19 cellular contexts compared by ENCODE assay signal in genomic region chr15:65901836-65902235, GRCh38. TPM values are rescaled to one million over a fixed set of nuclear protein-coding genes. Genes with fewer than 3 reads are reported as not detected.
DNase-seq lines count a peak whose midpoint lies in the region; ATAC-seq and TF ChIP-seq lines count a peak whose summit lies in the region.
"Had no signal": no experiment of that assay in that cellular context is flagged by ENCODE, and none has a peak within 500 bp of the region (broad histone marks: within the 10 kb centered on the region; RNA-seq: fewer than 3 reads in every experiment).

No MANE protein-coding gene starts in this region.

- no peaks in the 10 kb centered on the region for H3K9me3 Mint-ChIP-seq in activated CD4-positive, alpha-beta T cell treated with anti-CD3 and anti-CD28 coated beads, Interleukin-2, amount 10 ng/mL, durations not matched to agents 24 days and 14 days
- H3K9me3 Mint-ChIP-seq: neural crest cell had no signal

- H2AFZ ChIP-seq in OCI-LY1 (ENCODE audit: low read length): no peak overlapping the region

- no peaks in the 10 kb centered on the region for H3K79me2 ChIP-seq in OCI-LY1 (ENCODE audit: insufficient read depth, low read length)

- peaks cover 48% of the 10 kb centered on the region for H3K36me3 ChIP-seq in OCI-LY1 (ENCODE audit: insufficient read depth, low read length)
- peaks cover 9 to 13% of the 10 kb centered on the region in 2 donors for H3K36me3 ChIP-seq in esophagus (ENCODE audit: control insufficient read depth in 2 of 2, insufficient read depth in 2 of 2, low read length in 1 of 2)
- H3K36me3 ChIP-seq in transverse colon: peaks cover 0 to 17% (median 2%) of the 10 kb centered on the region in 4 donors
- peaks cover 0 to 15% of the 10 kb centered on the region in 2 donors for H3K36me3 ChIP-seq in adrenal gland (replicated peaks in 1 of 2)
- H3K36me3 ChIP-seq: prostate gland had no signal

- H3K4me1 Mint-ChIP-seq in activated CD4-positive, alpha-beta T cell treated with anti-CD3 and anti-CD28 coated beads, Interleukin-2, amount 10 ng/mL, durations not matched to agents 24 days and 14 days: peaks cover 35% of the 10 kb centered on the region

- peaks cover 51% of the 10 kb centered on the region for H3K36me3 Mint-ChIP-seq in activated CD4-positive, alpha-beta T cell treated with anti-CD3 and anti-CD28 coated beads, Interleukin-2, amount 10 ng/mL, durations not matched to agents 24 days and 14 days (ENCODE audit: low read depth)

- H3K27ac ChIP-seq in OCI-LY1 (ENCODE audit: low read depth, low read length, poor library complexity, severe bottlenecking) (peak overlapping the region; percentile 65), esophagus (ENCODE audit: low read depth in 2 of 2, low read length in 1 of 2) (peak overlapping the region; percentile 53 to 70), transverse colon (peak overlapping the region; percentile 41 to 58 (median 51)), adrenal gland (no peak overlapping the region)
- H3K27ac ChIP-seq: ascending aorta, C4-2B, prostate gland, testis had no signal

- no peak overlapping the region for H3K9ac ChIP-seq in OCI-LY1 (ENCODE audit: low read length)

- TF ChIP-seq CTCF in OCI-LY1 (IDR thresholded peaks at IDR 0.05; ENCODE audit: low read length): no peak
- no peak for TF ChIP-seq CTCF in transverse colon (IDR thresholded peaks at IDR 0.05)
- TF ChIP-seq CTCF in adrenal gland (IDR thresholded peaks at IDR 0.05): no peak

- intact Hi-C loops in activated CD4-positive, alpha-beta T cell treated with anti-CD3 and anti-CD28 coated beads, Interleukin-2, amount 10 ng/mL, durations not matched to agents 24 days and 14 days (cut with micrococcal nuclease): no loop called here
- intact Hi-C loops in transverse colon (cut with DNase I; ENCODE audit: low total_unique reads): no loop called here
- intact Hi-C loops in adrenal gland (cut with DNase I): no loop called here

- peak overlapping the region; percentile 13; the same call in 1 of the 2 replicates for H3K4me2 ChIP-seq in OCI-LY1 (ENCODE audit: low read length)

- H3K27ac Mint-ChIP-seq in activated CD4-positive, alpha-beta T cell treated with anti-CD3 and anti-CD28 coated beads, Interleukin-2, amount 10 ng/mL, durations not matched to agents 24 days and 14 days: peak overlapping the region; percentile 55

- no peak for DNase-seq in activated CD4-positive, alpha-beta T cell treated with anti-CD3 and anti-CD28 coated beads, Interleukin-2, amount 10 ng/mL, durations not matched to agents 24 days and 14 days
- no peak for DNase-seq in activated CD4-positive, alpha-beta T cell treated with anti-CD3 and anti-CD28 coated beads for 48 hours
- DNase-seq in transverse colon: no peak
- DNase-seq in NCI-H345 treated with DMSO at 0.1 percent for 48 hours (lab: John Stamatoyannopoulos, UW; ENCODE audit: unreplicated experiment): no peak
- DNase-seq in adrenal gland: no peak
- DNase-seq: activated CD4-positive, alpha-beta T cell treated with anti-CD3 and anti-CD28 coated beads for 1 hour; activated CD8-positive, alpha-beta memory T cell treated with anti-CD3 and anti-CD28 coated beads, Interleukin-2, amount 50 U/mL, for 4 hours; DND-41; GOT3; NCI-H1092 treated with DMSO at 0.1 percent for 48 hours; NCI-H524 had no signal

- H3K4me3 Mint-ChIP-seq in activated CD4-positive, alpha-beta T cell treated with anti-CD3 and anti-CD28 coated beads, Interleukin-2, amount 10 ng/mL, durations not matched to agents 24 days and 14 days: peak overlapping the region; percentile 8
- H3K4me3 Mint-ChIP-seq: neural crest cell had no signal

- H3K9me3 ChIP-seq in OCI-LY1 (ENCODE audit: low read length): no peaks in the 10 kb centered on the region
- H3K9me3 ChIP-seq in esophagus (ENCODE audit: control insufficient read depth in 2 of 2, insufficient read depth in 1 of 2, low read depth in 1 of 2, low read length in 1 of 2): no peaks in the 10 kb centered on the region
- H3K9me3 ChIP-seq in transverse colon: no peaks in the 10 kb centered on the region
- H3K9me3 ChIP-seq in adrenal gland (replicated peaks in 1 of 3): no peaks in the 10 kb centered on the region
- H3K9me3 ChIP-seq: ascending aorta, prostate gland, testis had no signal

- TF ChIP-seq EP300 in transverse colon (IDR thresholded peaks at IDR 0.05; ENCODE audit: low read depth): no peak

- peaks cover 30% of the 10 kb centered on the region for H3K4me1 ChIP-seq in OCI-LY1 (ENCODE audit: insufficient read depth, low read length, severe bottlenecking)
- peaks cover 0 to 6% of the 10 kb centered on the region in 2 donors for H3K4me1 ChIP-seq in esophagus (ENCODE audit: control insufficient read depth in 2 of 2, insufficient read depth in 2 of 2, low read length in 1 of 2)
- peaks cover 0 to 16% (median 5%) of the 10 kb centered on the region in 4 donors for H3K4me1 ChIP-seq in transverse colon
- peaks cover 21 to 43% of the 10 kb centered on the region in 2 donors for H3K4me1 ChIP-seq in adrenal gland (replicated peaks in 1 of 2)
- H3K4me1 ChIP-seq: ascending aorta, prostate gland had no signal

- no peak for TF ChIP-seq POLR2A in transverse colon (IDR thresholded peaks at IDR 0.05)
- TF ChIP-seq POLR2A in adrenal gland (IDR thresholded peaks at IDR 0.05): no peak

- H3K9me2 ChIP-seq in OCI-LY1 (ENCODE audit: low read depth, low read length): no peaks in the 10 kb centered on the region

- H3K27me3 Mint-ChIP-seq in activated CD4-positive, alpha-beta T cell treated with anti-CD3 and anti-CD28 coated beads, Interleukin-2, amount 10 ng/mL, durations not matched to agents 24 days and 14 days: no peaks in the 10 kb centered on the region

- in situ Hi-C loops in transverse colon (cut with MboI; ENCODE audit: low pct_ligation_motif_present in 1 of 4, low pct_unique_long_range_greater_than_20kb in 1 of 4, low sequenced_read_pairs in 3 of 4): no loop called here

- H3K27me3 ChIP-seq in OCI-LY1 (ENCODE audit: insufficient read depth, low read length) (no peaks in the 10 kb centered on the region), esophagus (ENCODE audit: control insufficient read depth in 1 of 2, insufficient read depth in 2 of 2, low read length in 2 of 2) (no peaks in the 10 kb centered on the region), transverse colon (no peaks in the 10 kb centered on the region), adrenal gland (no peaks in the 10 kb centered on the region)
- H3K27me3 ChIP-seq: ascending aorta, testis had no signal

- no peaks in the 10 kb centered on the region for H4K20me1 ChIP-seq in OCI-LY1 (ENCODE audit: insufficient read depth, low read length)

- no peak overlapping the region for H3K4me3 ChIP-seq in OCI-LY1 (ENCODE audit: low read depth, low read length, poor library complexity, severe bottlenecking)
- H3K4me3 ChIP-seq in esophagus (ENCODE audit: low read depth in 1 of 2, low read length in 2 of 2): no peak overlapping the region
- H3K4me3 ChIP-seq in transverse colon: no peak overlapping the region
- H3K4me3 ChIP-seq in adrenal gland: no peak overlapping the region
- H3K4me3 ChIP-seq: ascending aorta, prostate gland, testis had no signal

- no peaks in the 10 kb centered on the region for H3F3A ChIP-seq in OCI-LY1 (ENCODE audit: insufficient read depth, low read length)

- no peak for ATAC-seq in HG03342 (IDR thresholded peaks at IDR 0.05; ENCODE audit: unreplicated experiment)

- 85 to 94% methylated on average over 3 of the region's 3 CpGs for WGBS in esophagus, 2 donors
- WGBS in transverse colon (ENCODE audit: low coverage in 1 of 2), 2 donors: 74 to 81% methylated on average over 3 of the region's 3 CpGs
- WGBS in adrenal gland, 4 donors: 94 to 98% (median 95%) methylated on average over 3 of the region's 3 CpGs

RNA-seq across cellular contexts. Expression of gene RAB11A, which starts 32.5 kb away (rescaled TPM):
- total RNA-seq in activated CD4-positive, alpha-beta T cell treated with anti-CD3 and anti-CD28 coated beads, Interleukin-2, amount 10 ng/mL, durations not matched to agents 24 days and 14 days: 163 TPM in 2 replicates
- 100 to 1,000 TPM; 399 to 610 TPM for polyA plus RNA-seq in esophagus
- total RNA-seq in transverse colon: 100 to 1,000 TPM in 2 of 4 donors, 10 to 100 TPM in 2; 25.5 to 322 (median 134) TPM
- 100 to 1,000 TPM; 219 to 437 (median 356) TPM for total RNA-seq in adrenal gland
- 100 to 1,000 TPM in 2 of 3 donors, 10 to 100 TPM in 1; 45.7 to 705 (median 167) TPM for polyA plus RNA-seq in adrenal gland

Comparison
In these comparisons a context has a peak if more than half of its experiments do, and no peak if none do; other contexts are left out.
1. H3K27ac ChIP-seq: peak in OCI-LY1 (single experiment), esophagus (2 of 2) and transverse colon (4 of 4); none in adrenal gland (0 of 5).